In the genomic region with DNA sequence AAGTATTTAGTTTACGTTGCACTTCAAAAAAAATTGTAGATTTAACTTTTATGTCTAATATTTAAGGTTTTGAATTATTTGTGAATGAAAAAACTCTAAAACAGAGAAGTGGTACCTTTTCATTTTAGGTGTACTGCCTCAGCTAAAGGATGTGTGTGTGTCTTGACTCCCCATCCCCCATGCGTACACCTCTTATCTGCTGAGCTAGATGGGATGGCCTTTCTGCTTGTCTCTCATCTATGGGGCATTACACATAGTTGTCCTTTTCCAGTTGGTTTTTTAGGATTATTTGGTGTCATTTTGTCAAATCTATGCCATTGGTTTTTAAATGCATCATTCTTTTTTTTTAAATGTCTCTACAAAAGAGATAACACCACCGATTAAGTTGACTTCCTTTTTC, we compare ENCODE assay signal across 1 cellular context.
TF ChIP-seq lines count a peak whose summit lies in the region.

No MANE protein-coding gene starts in this region.

TF ChIP-seq in IMR-90, 13 proteins besides CTCF, POLR2A, EP300 and RAD21 (continued from another document):
- TF ChIP-seq, protein P1, sequence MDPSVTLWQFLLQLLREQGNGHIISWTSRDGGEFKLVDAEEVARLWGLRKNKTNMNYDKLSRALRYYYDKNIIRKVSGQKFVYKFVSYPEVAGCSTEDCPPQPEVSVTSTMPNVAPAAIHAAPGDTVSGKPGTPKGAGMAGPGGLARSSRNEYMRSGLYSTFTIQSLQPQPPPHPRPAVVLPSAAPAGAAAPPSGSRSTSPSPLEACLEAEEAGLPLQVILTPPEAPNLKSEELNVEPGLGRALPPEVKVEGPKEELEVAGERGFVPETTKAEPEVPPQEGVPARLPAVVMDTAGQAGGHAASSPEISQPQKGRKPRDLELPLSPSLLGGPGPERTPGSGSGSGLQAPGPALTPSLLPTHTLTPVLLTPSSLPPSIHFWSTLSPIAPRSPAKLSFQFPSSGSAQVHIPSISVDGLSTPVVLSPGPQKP (IDR thresholded peaks at IDR 0.05; ENCODE audit: borderline replicate concordance, low read depth, low read length): no peak
- no peak for TF ChIP-seq FOS (IDR thresholded peaks at IDR 0.05; ENCODE audit: low read depth, low read length)
- TF ChIP-seq, protein P2, sequence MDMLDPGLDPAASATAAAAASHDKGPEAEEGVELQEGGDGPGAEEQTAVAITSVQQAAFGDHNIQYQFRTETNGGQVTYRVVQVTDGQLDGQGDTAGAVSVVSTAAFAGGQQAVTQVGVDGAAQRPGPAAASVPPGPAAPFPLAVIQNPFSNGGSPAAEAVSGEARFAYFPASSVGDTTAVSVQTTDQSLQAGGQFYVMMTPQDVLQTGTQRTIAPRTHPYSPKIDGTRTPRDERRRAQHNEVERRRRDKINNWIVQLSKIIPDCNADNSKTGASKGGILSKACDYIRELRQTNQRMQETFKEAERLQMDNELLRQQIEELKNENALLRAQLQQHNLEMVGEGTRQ (IDR thresholded peaks at IDR 0.05; ENCODE audit: low read depth, low read length): no peak
- TF ChIP-seq NFE2L2 (IDR thresholded peaks at IDR 0.05; ENCODE audit: low read depth, low read length): no peak
- TF ChIP-seq CEBPB (IDR thresholded peaks at IDR 0.05; ENCODE audit: low read depth, low read length): no peak
